ENCODE assay signal across 8 cellular contexts in the genomic region with DNA sequence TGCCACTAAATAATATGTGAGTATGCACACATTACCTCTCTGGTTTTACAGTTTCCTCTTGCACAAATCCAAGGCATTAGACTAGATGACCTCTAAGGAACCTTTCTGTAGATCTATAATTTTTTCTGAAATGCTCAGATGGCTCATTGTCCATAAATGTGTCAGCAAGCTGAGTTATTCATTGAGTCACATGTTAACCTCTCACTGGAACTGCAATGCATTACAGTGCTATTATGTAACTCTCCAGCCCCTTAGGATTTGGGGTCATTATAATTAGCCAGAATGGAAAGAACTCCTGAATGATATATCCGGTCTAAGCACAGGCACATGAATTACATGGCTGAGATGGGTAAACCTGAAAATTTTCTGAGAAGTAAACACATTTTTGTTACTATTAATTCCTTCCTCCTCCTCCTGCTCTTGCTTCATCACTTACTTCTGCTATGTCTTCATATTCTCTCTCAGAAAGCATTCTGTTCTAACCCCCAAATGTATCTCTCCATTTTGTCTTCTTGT. TPM values are rescaled to one million over a fixed set of nuclear protein-coding genes. Genes with fewer than 3 reads are reported as not detected.
DNase-seq lines count a peak whose midpoint lies in the region; ATAC-seq, FAIRE-seq and TF ChIP-seq lines count a peak whose summit lies in the region.

No MANE protein-coding gene starts in this region.

- DNase-seq in RKO (ENCODE audit: low spot score) (peak; percentile 85), lung microvascular endothelial cell (ENCODE audit: low read depth in 2 of 2) (peak; percentile 60 to 73), NCI-H345 treated with DMSO at 0.1 percent for 48 hours (lab: John Stamatoyannopoulos, UW; ENCODE audit: unreplicated experiment) (no peak), MG63 (no peak), GM19238 (ENCODE audit: insufficient read length, low spot score) (no peak), frontal cortex (ENCODE audit: low spot score in 2 of 2) (no peak)

- TF ChIP-seq POLR2A in GM18505 (IDR thresholded peaks at IDR 0.05; ENCODE audit: borderline replicate concordance, extremely low read depth, insufficient read depth, insufficient read length) = no peak

- H3K4me3 ChIP-seq in MG63 = no peak overlapping the region

- H3K27me3 ChIP-seq in MG63 = no peaks in the 10 kb centered on the region

- H3K36me3 ChIP-seq in MG63 = no peaks in the 10 kb centered on the region

- H3K9me3 ChIP-seq in MG63 = no peaks in the 10 kb centered on the region

- peak; percentile 40 for ATAC-seq in GM18505 (IDR thresholded peaks at IDR 0.05; ENCODE audit: unreplicated experiment)
- peak; percentile 54 for ATAC-seq in HG02870 (IDR thresholded peaks at IDR 0.05; ENCODE audit: unreplicated experiment)

- FAIRE-seq in frontal cortex (lab: Jason Lieb, UNC) = no peak

RNA-seq across cellular contexts. Expression of a gene that starts 20.3 kb away (rescaled TPM):
- total RNA-seq in lung microvascular endothelial cell (23.6 and 26.8 TPM in 2 replicates), frontal cortex (0.82 TPM)
- total RNA-seq in MG63 (2014; rRNA removed; shearing (Covaris generic); ENCODE audit: low replicate concordance) = 8.1 and 8.8 TPM in 2 replicates

RNA-seq across cellular contexts. Expression of a gene that starts 26.3 kb away (rescaled TPM):
- total RNA-seq in lung microvascular endothelial cell (23.5 and 25.0 TPM in 2 replicates), frontal cortex (139 TPM)
- 4.9 and 5.5 TPM in 2 replicates for total RNA-seq in MG63 (2014; rRNA removed; shearing (Covaris generic); ENCODE audit: low replicate concordance)

Comparison
In these comparisons a context has a peak if more than half of its experiments do, and no peak if none do; other contexts are left out.
1. DNase-seq: peak in RKO (single experiment) and lung microvascular endothelial cell (2 of 2); none in NCI-H345 treated with DMSO at 0.1 percent for 48 hours (single experiment), MG63 (single experiment), GM19238 (single experiment) and frontal cortex (0 of 2).